27 cellular contexts compared by ENCODE assay signal in the genomic region with DNA sequence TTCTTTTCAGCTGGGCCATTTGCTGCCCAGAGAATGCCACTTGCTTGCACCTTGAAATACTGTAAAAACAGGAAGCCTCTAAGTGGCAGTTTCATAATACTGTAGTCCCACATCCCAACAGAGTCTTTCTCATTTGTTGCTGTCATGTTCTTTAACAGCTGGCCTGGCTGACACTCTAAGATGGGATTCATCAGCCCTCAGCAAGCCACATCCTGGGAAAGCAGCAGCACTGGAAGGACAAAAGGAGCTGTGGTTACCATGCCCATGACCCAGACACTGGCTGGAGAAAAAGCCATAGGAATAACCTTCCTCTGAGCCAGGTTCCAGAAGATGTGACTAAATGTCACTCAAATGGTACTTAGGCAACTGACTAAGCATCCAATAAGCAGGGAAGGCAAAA.
"Had no signal": no experiment of that assay in that cellular context is flagged by ENCODE, and none has a peak within 500 bp of the region (broad histone marks: within the 10 kb centered on the region; RNA-seq: fewer than 3 reads in every experiment).

No MANE protein-coding gene starts in this region.

- ATAC-seq: activated CD8-positive, alpha-beta T cell treated with anti-CD3 and anti-CD28 coated beads for 36 hours; activated naive CD4-positive, alpha-beta T cell treated with anti-CD3 and anti-CD28 coated beads, Interleukin-2, amount 50 U/mL, for 72 hours; effector memory CD8-positive, alpha-beta T cell; gastrocnemius medialis; mucosa of descending colon; right lobe of liver; stimulated activated naive B cell treated with anti-CD40 and anti-IgM and Interleukin-4, amounts not matched to agents 10 μg/mL and 1 μg/mL and 100 μg/mL, for 72 hours; T-helper 17 cell; upper lobe of right lung had no signal

- H3K9me3 ChIP-seq: gastrocnemius medialis, left ventricle myocardium inferior, mucosa of descending colon, ovary, right lobe of liver, suprapubic skin, tibial artery, upper lobe of right lung had no signal

- H3K4me1 ChIP-seq: gastrocnemius medialis, left ventricle myocardium inferior, right lobe of liver, suprapubic skin, tibial artery, upper lobe of right lung had no signal

- H3K27ac ChIP-seq: cardiac muscle cell, coronary artery, dorsolateral prefrontal cortex, gastrocnemius medialis, left ventricle myocardium inferior, ovary, right lobe of liver, suprapubic skin, tibial artery, upper lobe of right lung had no signal

- H3K4me3 ChIP-seq: cardiac muscle cell, coronary artery, dorsolateral prefrontal cortex, gastrocnemius medialis, left ventricle myocardium inferior, lung, mucosa of descending colon, ovary, right lobe of liver, suprapubic skin, tibial artery, upper lobe of right lung had no signal

- DNase-seq: activated CD4-positive, alpha-beta T cell treated with anti-CD3 and anti-CD28 coated beads, Interleukin-2, amount 50 U/mL, for 1 hour; activated CD8-positive, alpha-beta T cell treated with anti-CD3 and anti-CD28 coated beads for 36 hours; activated T-cell treated with anti-CD3 and anti-CD28 coated beads, Interleukin-2, amount 50 U/mL, for 48 hours; aorta; cerebellar nuclear complex; dorsolateral prefrontal cortex; effector memory CD8-positive, alpha-beta T cell; erythroblast; gastrocnemius medialis; glutamatergic neuron; left ventricle myocardium inferior; mucosa of descending colon; naive B cell; ovary; right lobe of liver; small intestine; stimulated activated CD4-positive, alpha-beta T cell treated with anti-CD3 and anti-CD28 coated beads, Interleukin-2, amount 100 ng/mL, for 24 hours; stimulated activated naive B cell treated with anti-CD40 and anti-IgM and Interleukin-4, amounts not matched to agents 10 μg/mL and 1 μg/mL and 100 μg/mL, for 72 hours; T-helper 17 cell; T1000; tibial artery; upper lobe of right lung had no signal

- FAIRE-seq: small intestine had no signal

- H3K36me3 ChIP-seq: cardiac muscle cell, gastrocnemius medialis, left ventricle myocardium inferior, ovary, right lobe of liver, suprapubic skin, tibial artery, upper lobe of right lung had no signal

- H3K27me3 ChIP-seq: cardiac muscle cell, gastrocnemius medialis, ovary, right lobe of liver, suprapubic skin, tibial artery, upper lobe of right lung had no signal
